In the genomic region with DNA sequence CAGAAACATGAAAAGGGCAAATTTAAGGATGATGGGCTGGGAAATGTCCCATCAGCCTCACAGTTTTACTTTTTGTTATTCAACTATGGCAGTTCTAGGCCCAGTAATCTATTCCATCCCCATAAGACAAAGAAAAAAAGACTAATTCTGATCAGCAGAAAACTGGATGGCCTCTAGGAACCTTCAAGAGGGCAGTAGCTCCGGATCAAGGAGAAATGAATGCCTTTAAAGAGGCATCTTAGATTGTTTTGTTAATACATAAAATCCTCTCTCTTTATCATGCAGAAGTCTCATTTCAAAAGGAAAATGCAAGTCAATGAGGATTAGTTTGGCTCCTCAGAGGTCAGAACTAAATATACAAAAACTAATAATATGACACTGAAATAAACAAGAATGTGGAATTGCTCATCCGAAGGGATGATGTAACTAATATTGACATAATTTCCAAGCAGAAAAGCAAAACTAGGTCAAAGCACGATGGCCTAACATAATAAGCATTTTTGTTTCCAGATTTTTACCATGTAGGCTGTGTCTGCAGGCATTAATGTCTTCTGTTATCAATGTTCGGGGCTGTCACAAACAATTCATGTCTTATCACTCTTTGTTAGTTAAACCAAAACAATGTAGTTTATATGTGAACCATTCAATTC, we compare ENCODE assay signal across 17 cellular contexts. TPM values are rescaled to one million over a fixed set of nuclear protein-coding genes. Genes with fewer than 3 reads are reported as not detected.
DNase-seq lines count a peak whose midpoint lies in the region; ATAC-seq and TF ChIP-seq lines count a peak whose summit lies in the region.
"Had no signal": no experiment of that assay in that cellular context is flagged by ENCODE, and none has a peak within 500 bp of the region (broad histone marks: within the 10 kb centered on the region; RNA-seq: fewer than 3 reads in every experiment).

No MANE protein-coding gene starts in this region.

- H3K4me3 ChIP-seq in GM23338 (peak overlapping the region; percentile 37), gastroesophageal sphincter (no peak overlapping the region)
- H3K4me3 ChIP-seq: lung, ovary had no signal

- H3K9me3 Mint-ChIP-seq in GM23338 = no peaks in the 10 kb centered on the region
- H3K9me3 Mint-ChIP-seq in WTC11 = no peaks in the 10 kb centered on the region
- H3K9me3 Mint-ChIP-seq: activated CD8-positive, alpha-beta T cell treated with anti-CD3 and anti-CD28 coated beads for 36 hours; IgD-negative memory B cell had no signal

- H3K27ac Mint-ChIP-seq in GM23338 = peak overlapping the region; percentile 81
- H3K27ac Mint-ChIP-seq in WTC11 = peak overlapping the region; percentile 96
- H3K27ac Mint-ChIP-seq: activated CD8-positive, alpha-beta T cell treated with anti-CD3 and anti-CD28 coated beads for 36 hours; IgD-negative memory B cell had no signal

- POLR2A ChIA-PET in WTC11 (lab: Charles Lee) = no interaction called here

- H3K79me2 ChIP-seq in GM23338 (replicated peaks; ENCODE audit: insufficient read depth) = peaks cover 91% of the 10 kb centered on the region

- no peaks in the 10 kb centered on the region; the same call in 1 of the 2 replicates for H3F3A ChIP-seq in GM23338 (replicated peaks; ENCODE audit: low read depth)

- H3K27ac ChIP-seq in GM23338 (ENCODE audit: low read depth) = peak overlapping the region; percentile 78
- H3K27ac ChIP-seq in gastroesophageal sphincter = peak overlapping the region in 2 of 4 donors; percentile 40 to 41
- H3K27ac ChIP-seq: ovary had no signal

- no peak for TF ChIP-seq POLR2A in gastroesophageal sphincter (IDR thresholded peaks at IDR 0.05)

- TF ChIP-seq CTCF in GM23338 (conservative IDR thresholded peaks at IDR 0.05; ENCODE audit: low read depth in 2 of 2) (no peak), WTC11 (IDR thresholded peaks at IDR 0.05) (no peak), gastroesophageal sphincter (IDR thresholded peaks at IDR 0.05) (no peak)

- H3K4me2 ChIP-seq in GM23338 = peak overlapping the region; percentile 55

- DNase-seq in GM23338 (ENCODE audit: low spot score) = peak; percentile 44
- no peak for DNase-seq in WTC11 (ENCODE audit: low spot score)
- DNase-seq in sciatic nerve (ENCODE audit: low spot score) = no peak
- DNase-seq in SW480 (ENCODE audit: low spot score) = no peak
- no peak for DNase-seq in NCI-H345 (lab: John Stamatoyannopoulos, UW)
- DNase-seq: activated CD8-positive, alpha-beta T cell treated with anti-CD3 and anti-CD28 coated beads for 36 hours; activated effector memory CD4-positive, alpha-beta T cell treated with Interleukin-2 at 50 U/mL for 16 hours; DMS79 treated with DMSO at 0.1 percent for 48 hours; hypothalamus; NCI-H1417; NCI-H510A; ovary had no signal

- H4K20me1 ChIP-seq in GM23338 (replicated peaks; ENCODE audit: insufficient read depth) = no peaks in the 10 kb centered on the region

- peaks cover 4% of the 10 kb centered on the region for H3K27me3 Mint-ChIP-seq in GM23338 (ENCODE audit: insufficient read depth, low read depth, poor library complexity)
- H3K27me3 Mint-ChIP-seq in WTC11 (ENCODE audit: low read depth) = no peaks in the 10 kb centered on the region

- H3K4me1 Mint-ChIP-seq in GM23338 (peaks cover 63% of the 10 kb centered on the region), WTC11 (peaks cover 85% of the 10 kb centered on the region)
- H3K4me1 Mint-ChIP-seq: IgD-negative memory B cell had no signal

- no peak for TF ChIP-seq EP300 in gastroesophageal sphincter (IDR thresholded peaks at IDR 0.05)

- intact Hi-C loops in sciatic nerve (cut with DNase I) = no loop called here

- 23 to 39% methylated on average over 4 of the region's 4 CpGs for WGBS in gastroesophageal sphincter (ENCODE audit: low coverage in 1 of 2), 2 donors

- H3K36me3 ChIP-seq in GM23338 (ENCODE audit: insufficient read depth) (no peaks in the 10 kb centered on the region), gastroesophageal sphincter (no peaks in the 10 kb centered on the region)
- H3K36me3 ChIP-seq: ovary had no signal

- H3K4me3 Mint-ChIP-seq in GM23338 (peak overlapping the region; percentile 10), WTC11 (peak overlapping the region; percentile 46)
- H3K4me3 Mint-ChIP-seq: activated CD8-positive, alpha-beta T cell treated with anti-CD3 and anti-CD28 coated beads for 36 hours; IgD-negative memory B cell had no signal

- H3K36me3 Mint-ChIP-seq in GM23338 (ENCODE audit: low read depth) (no peaks in the 10 kb centered on the region), WTC11 (no peaks in the 10 kb centered on the region)
- H3K36me3 Mint-ChIP-seq: IgD-negative memory B cell had no signal

- peaks cover 49% of the 10 kb centered on the region for H3K4me1 ChIP-seq in GM23338 (ENCODE audit: insufficient read depth)
- peaks cover 0 to 18% (median 0%) of the 10 kb centered on the region in 3 donors for H3K4me1 ChIP-seq in gastroesophageal sphincter

- H3K27me3 ChIP-seq in GM23338 (ENCODE audit: insufficient read depth) (no peaks in the 10 kb centered on the region), gastroesophageal sphincter (no peaks in the 10 kb centered on the region)
- H3K27me3 ChIP-seq: ovary had no signal

- H3K9me2 ChIP-seq in GM23338 (ENCODE audit: insufficient read depth) = no peaks in the 10 kb centered on the region

- H3K9me3 ChIP-seq in gastroesophageal sphincter = no peaks in the 10 kb centered on the region
- H3K9me3 ChIP-seq: ovary had no signal

- CTCF ChIA-PET in WTC11 (lab: Charles Lee) = no interaction called here

- H2AFZ ChIP-seq in GM23338 = no peak overlapping the region

- ATAC-seq in GM23338 (peak; percentile 67), WTC11 (peak; percentile 77), gastroesophageal sphincter (peak; percentile 45), sciatic nerve (peak; percentile 67), GM19035 (IDR thresholded peaks at IDR 0.05; ENCODE audit: unreplicated experiment) (no peak), GM19328 (IDR thresholded peaks at IDR 0.05; ENCODE audit: unreplicated experiment) (no peak)
- ATAC-seq: activated CD8-positive, alpha-beta T cell treated with anti-CD3 and anti-CD28 coated beads for 36 hours had no signal

TF ChIP-seq in GM23338, 12 proteins besides CTCF, POLR2A, EP300 and RAD21:
- TF ChIP-seq NANOG (IDR thresholded peaks at IDR 0.05; ENCODE audit: borderline replicate concordance) (peak; percentile 87), ZNF331 (CRISPR knock-in tag; IDR thresholded peaks at IDR 0.05; ENCODE audit: low read depth) (no peak)

TF ChIP-seq in WTC11, 78 proteins besides CTCF, POLR2A, EP300 and RAD21:
- TF ChIP-seq SP1 (CRISPR knock-in tag; conservative IDR thresholded peaks at IDR 0.05) = no peak

RNA-seq across cellular contexts. Expression of a gene that starts 8.8 kb away (rescaled TPM):
- total RNA-seq in GM23338 (2014; rRNA removed; shearing (Covaris generic)) = 37.6 and 39.3 TPM in 2 replicates
- polyA plus RNA-seq in GM23338 (2016; fragmentation: Nextera tagmentation; extraction: Ambion mirVana) = 20.8 and 27.2 TPM in 2 replicates
- total RNA-seq in WTC11 (2021) = 40.1 to 52.2 TPM (median 45.4 TPM) in 3 replicates
- total RNA-seq in gastroesophageal sphincter = 10 to 100 TPM; 17.0 to 23.4 (median 19.0) TPM
- total RNA-seq in sciatic nerve = 33.0 TPM

Comparison
In these comparisons a context has a peak if more than half of its experiments do, and no peak if none do; other contexts are left out.
1. ATAC-seq: peak in GM23338 (single experiment), WTC11 (single experiment), gastroesophageal sphincter (single experiment) and sciatic nerve (single experiment); none in GM19035 (single experiment) and GM19328 (single experiment).